Comparison of ENCODE assay signal across 15 cellular contexts in genomic region chr4:10090467-10091250, GRCh38. TPM values are rescaled to one million over a fixed set of nuclear protein-coding genes. Genes with fewer than 3 reads are reported as not detected.
DNase-seq lines count a peak whose midpoint lies in the region; ATAC-seq, FAIRE-seq and TF ChIP-seq lines count a peak whose summit lies in the region.
"Had no signal": no experiment of that assay in that cellular context is flagged by ENCODE, and none has a peak within 500 bp of the region (broad histone marks: within the 10 kb centered on the region; RNA-seq: fewer than 3 reads in every experiment).

No MANE protein-coding gene starts in this region.

- H3K4me2 ChIP-seq in osteoblast (ENCODE audit: insufficient read depth, low read length), result no peak overlapping the region

- H2AFZ ChIP-seq in osteoblast (ENCODE audit: low read length), result no peak overlapping the region

- DNase-seq in CD14-positive monocyte (ENCODE audit: low spot score) (no peak), endothelial cell (ENCODE audit: low spot score) (no peak), osteoblast (ENCODE audit: insufficient read length, low spot score, missing footprints) (peak; percentile 82), RCC 7860 (ENCODE audit: low spot score) (no peak), cerebellum (ENCODE audit: low spot score) (no peak), thyroid gland (no peak)
- DNase-seq: C1 segment of cervical spinal cord; EL; mesendoderm; NCI-H446; stimulated activated CD8-positive, alpha-beta memory T cell treated with anti-CD3 and anti-CD28 coated beads, Interleukin-4, amount 100 ng/mL, for 48 hours; uterus had no signal

- no peak for TF ChIP-seq CTCF in CD14-positive monocyte (IDR thresholded peaks at IDR 0.05)
- no peak for TF ChIP-seq CTCF in endothelial cell (IDR thresholded peaks at IDR 0.05; ENCODE audit: unreplicated experiment)
- no peak for TF ChIP-seq CTCF in osteoblast (IDR thresholded peaks at IDR 0.05; ENCODE audit: extremely low read depth, low read depth, low read length)
- TF ChIP-seq CTCF in thyroid gland (IDR thresholded peaks at IDR 0.05), result no peak

- WGBS in thyroid gland, 2 donors, result 91 to 92% methylated on average over 12 to 21 of the region's 21 CpGs

- H3K4me1 Mint-ChIP-seq in CD14-positive monocyte (peaks cover 32% of the 10 kb centered on the region), endothelial cell (ENCODE audit: unreplicated experiment) (peaks cover 9% of the 10 kb centered on the region)

- H3K36me3 Mint-ChIP-seq in CD14-positive monocyte, result peaks cover 93 to 99% of the 10 kb centered on the region in 2 donors
- peaks cover 46% of the 10 kb centered on the region for H3K36me3 Mint-ChIP-seq in endothelial cell (ENCODE audit: low read depth, unreplicated experiment)

- H3K27ac Mint-ChIP-seq in CD14-positive monocyte (peak overlapping the region in 4 of 7 donors; percentile 46 to 78 (median 64)), endothelial cell (ENCODE audit: unreplicated experiment) (peak overlapping the region; percentile 64)
- H3K27ac Mint-ChIP-seq: T-helper 1 cell treated with Interleukin-12 subunit alpha and Interleukin-12 subunit beta and Interleukin-4 antibody, amounts not matched to agents 30 μg/mL and 1 μg/mL, for 36 hours had no signal

- no peak for TF ChIP-seq POLR2A in thyroid gland (IDR thresholded peaks at IDR 0.05)

- H4K20me1 ChIP-seq in osteoblast (ENCODE audit: insufficient read depth, low read length), result peaks cover 80% of the 10 kb centered on the region

- H3K9me3 ChIP-seq in KOPT-K1 (ENCODE audit: insufficient read depth, low read length, poor library complexity, severe bottlenecking) (no peaks in the 10 kb centered on the region), osteoblast (ENCODE audit: low read depth, low read length) (no peaks in the 10 kb centered on the region), thyroid gland (no peaks in the 10 kb centered on the region)
- H3K9me3 ChIP-seq: uterus had no signal

- intact Hi-C loops in CD14-positive monocyte (cut with micrococcal nuclease) (no loop called here), thyroid gland (cut with DNase I) (no loop called here)

- H3K27me3 ChIP-seq in osteoblast (ENCODE audit: insufficient read depth, low read length), result no peaks in the 10 kb centered on the region
- H3K27me3 ChIP-seq in thyroid gland, result no peaks in the 10 kb centered on the region
- H3K27me3 ChIP-seq: uterus had no signal

- H3K9me3 Mint-ChIP-seq in CD14-positive monocyte (no peaks in the 10 kb centered on the region), endothelial cell (ENCODE audit: unreplicated experiment) (no peaks in the 10 kb centered on the region)
- H3K9me3 Mint-ChIP-seq: T-helper 1 cell treated with Interleukin-12 subunit alpha and Interleukin-12 subunit beta and Interleukin-4 antibody, amounts not matched to agents 30 μg/mL and 1 μg/mL, for 36 hours had no signal

- no peak for FAIRE-seq in RCC 7860 (lab: Jason Lieb, UNC)

- H3K27me3 Mint-ChIP-seq in CD14-positive monocyte (ENCODE audit: low read depth in 3 of 3) (peaks cover 0 to 1% (median 0%) of the 10 kb centered on the region in 3 donors), endothelial cell (ENCODE audit: unreplicated experiment) (peaks cover 14% of the 10 kb centered on the region)

- ATAC-seq in GM21786 (IDR thresholded peaks at IDR 0.05; ENCODE audit: unreplicated experiment), result no peak

- no peak overlapping the region for H3K4me3 Mint-ChIP-seq in CD14-positive monocyte
- H3K4me3 Mint-ChIP-seq in endothelial cell (ENCODE audit: unreplicated experiment), result no peak overlapping the region
- H3K4me3 Mint-ChIP-seq: T-helper 1 cell treated with Interleukin-12 subunit alpha and Interleukin-12 subunit beta and Interleukin-4 antibody, amounts not matched to agents 30 μg/mL and 1 μg/mL, for 36 hours had no signal

- H3K79me2 ChIP-seq in osteoblast (ENCODE audit: insufficient read depth, low read length), result peaks cover 97% of the 10 kb centered on the region

- H3K4me3 ChIP-seq in osteoblast (ENCODE audit: insufficient read depth, low read length), result no peak overlapping the region
- no peak overlapping the region for H3K4me3 ChIP-seq in thyroid gland (replicated peaks in 1 of 3)
- H3K4me3 ChIP-seq: uterus had no signal

- H3K4me1 ChIP-seq in osteoblast (ENCODE audit: insufficient read depth, low read length) (peaks cover 36% of the 10 kb centered on the region), thyroid gland (peaks cover 28 to 53% of the 10 kb centered on the region in 2 donors)

- H3K27ac ChIP-seq in KOPT-K1 (ENCODE audit: low read depth, low read length, poor library complexity, severe bottlenecking), result peak overlapping the region; percentile 90
- H3K27ac ChIP-seq in osteoblast (ENCODE audit: low read depth, low read length), result peak overlapping the region; percentile 6
- H3K27ac ChIP-seq in thyroid gland, result no peak overlapping the region
- H3K27ac ChIP-seq: uterus had no signal

- H3K36me3 ChIP-seq in KOPT-K1 (ENCODE audit: insufficient read depth, low read length), result peaks cover 90% of the 10 kb centered on the region
- peaks cover 91% of the 10 kb centered on the region for H3K36me3 ChIP-seq in osteoblast (ENCODE audit: insufficient read depth, low read length)
- H3K36me3 ChIP-seq in thyroid gland, result peaks cover 67 to 71% of the 10 kb centered on the region in 2 donors
- H3K36me3 ChIP-seq: uterus had no signal

RNA-seq across cellular contexts. Expression of gene WDR1, which starts 25.9 kb away (rescaled TPM):
- 100 to 1,000 TPM; 243 to 251 TPM for polyA plus RNA-seq in CD14-positive monocyte
- total RNA-seq in endothelial cell (ENCODE audit: unreplicated experiment) (501 TPM), osteoblast (265 and 314 TPM in 2 replicates), cerebellum (54.0 TPM), thyroid gland (100 to 1,000 TPM; 122 to 238 (median 213) TPM)

Comparison
In these comparisons a context has a peak if more than half of its experiments do, and no peak if none do; other contexts are left out.
1. H3K27ac ChIP-seq: peak in KOPT-K1 (single experiment) and osteoblast (single experiment); none in thyroid gland (0 of 3).